8 cellular contexts compared by ENCODE assay signal in genomic region chr11:12599408-12600143, GRCh38.
A peak's percentile ranks its signal among the peaks of the same experiment; 100 is the strongest.
DNase-seq lines count a peak whose midpoint lies in the region; ATAC-seq, FAIRE-seq and TF ChIP-seq lines count a peak whose summit lies in the region.

No MANE protein-coding gene starts in this region.

- intact Hi-C loops in esophagus muscularis mucosa (cut with DNase I) = loop anchor here (5.0 kb wide), 1 partner anchor 293 kb away; no protein-coding TSS in a partner anchor
- intact Hi-C loops in pancreas (cut with DNase I) = loop anchor here in 2 of 3 donors (5.0 to 10.0 kb wide), 2 partner anchors 283 to 285 kb away; no protein-coding TSS in a partner anchor

- H3K4me2 ChIP-seq in A549 = peak overlapping the region; percentile 33; the same call in 1 of the 3 replicates

- H3K4me3 ChIP-seq in A549 = no peak overlapping the region
- no peak overlapping the region for H3K4me3 ChIP-seq in esophagus muscularis mucosa
- no peak overlapping the region for H3K4me3 ChIP-seq in pancreas

- FAIRE-seq in A549 (lab: Jason Lieb, UNC) = no peak
- FAIRE-seq in GM18507 (lab: Jason Lieb, UNC) = no peak
- no peak for FAIRE-seq in pancreas (lab: Jason Lieb, UNC)

- TF ChIP-seq POLR2A in A549 (IDR thresholded peaks at IDR 0.05; ENCODE audit: low read length) (no peak), esophagus muscularis mucosa (IDR thresholded peaks at IDR 0.05; ENCODE audit: low read depth) (no peak)

- H3K27me3 ChIP-seq in esophagus muscularis mucosa = no peaks in the 10 kb centered on the region
- no peaks in the 10 kb centered on the region for H3K27me3 ChIP-seq in pancreas

- DNase-seq in A549 (ENCODE audit: low read depth in 1 of 2, low spot score in 1 of 2) (peak; percentile 41 to 69), GM18507 (ENCODE audit: extremely low spot score, insufficient read length, low read depth) (peak; percentile 2), NCI-H1092 treated with DMSO at 0.1 percent for 48 hours (lab: John Stamatoyannopoulos, UW) (peak; percentile 49), esophagus muscularis mucosa (ENCODE audit: extremely low spot score) (no peak), pancreas (peak; percentile 62 to 90 (median 78)), NCI-H1436 treated with DMSO at 0.1 percent for 48 hours (lab: John Stamatoyannopoulos, UW) (no peak)
- DNase-seq in activated CD4-positive, alpha-beta T cell treated with anti-CD3 and anti-CD28 coated beads, Interleukin-2, amount 50 U/mL, for 4 hours = peak; percentile 8 to 9

- TF ChIP-seq EP300 in A549 (IDR thresholded peaks at IDR 0.05) = no peak
- TF ChIP-seq EP300 in esophagus muscularis mucosa (IDR thresholded peaks at IDR 0.05) = no peak

- POLR2A ChIA-PET in A549 (lab: Yijun Ruan, JAX) = interaction anchor here (0.8 kb wide), 1 partner anchor 74 kb away, joined by 3 read pairs; the partner anchor contains the start of gene TEAD1

- H3K27ac ChIP-seq in A549 (peak overlapping the region; percentile 29 to 63; a peak in 3 of 6 replicates), esophagus muscularis mucosa (replicated peaks in 1 of 4) (no peak overlapping the region), pancreas (no peak overlapping the region)

- TF ChIP-seq RAD21 in A549 (conservative IDR thresholded peaks at IDR 0.05 in 1 of 2, IDR thresholded peaks at IDR 0.05 in 1 of 2) = peak; percentile 80 to 81

- CTCF ChIA-PET in A549 (lab: Yijun Ruan, JAX) = interaction anchor here (0.6 to 3.2 kb wide), 51 partner anchors 9 to 311 kb away, joined by 3 to 34 read pairs (median 4); no protein-coding TSS in a partner anchor

- WGBS in A549 (ENCODE audit: missing lambda C conversion rate) = 21% methylated on average over 14 of the region's 15 CpGs
- 77% methylated on average over 10 of the region's 15 CpGs for WGBS in esophagus muscularis mucosa
- WGBS in pancreas, 2 donors = 28 to 31% methylated on average over 15 of the region's 15 CpGs

- TF ChIP-seq CTCF in A549 (IDR thresholded peaks at IDR 0.05) = peak; percentile 80
- TF ChIP-seq CTCF in esophagus muscularis mucosa (IDR thresholded peaks at IDR 0.05) = peak; percentile 59 to 79 (median 68)
- TF ChIP-seq CTCF in pancreas (IDR thresholded peaks at IDR 0.05) = peak; percentile 53 to 87 (median 76)

- peak; percentile 96 to 99 for ATAC-seq in A549
- peak; percentile 96 to 98 (median 98) for ATAC-seq in pancreas
- ATAC-seq in HG03025 (IDR thresholded peaks at IDR 0.05; ENCODE audit: low FRiP score, unreplicated experiment) = no peak

- H3K36me3 ChIP-seq in esophagus muscularis mucosa (no peaks in the 10 kb centered on the region), pancreas (no peaks in the 10 kb centered on the region)

- H3K9me3 ChIP-seq in A549 = no peaks in the 10 kb centered on the region
- no peaks in the 10 kb centered on the region for H3K9me3 ChIP-seq in esophagus muscularis mucosa
- no peaks in the 10 kb centered on the region for H3K9me3 ChIP-seq in pancreas

- H3K4me1 ChIP-seq in A549 (0 out of 3 replicates have a peak, but pooled peaks cover 3% of the 10 kb centered on the region), esophagus muscularis mucosa (peaks cover 0 to 6% (median 0%) of the 10 kb centered on the region in 4 donors), pancreas (no peaks in the 10 kb centered on the region)

TF ChIP-seq in A549, 52 proteins besides CTCF, POLR2A, EP300 and RAD21:
- TF ChIP-seq HOXB13 (CRISPR knock-in tag; IDR thresholded peaks at IDR 0.05; ENCODE audit: low read depth) (no peak), MAX (IDR thresholded peaks at IDR 0.05) (0 out of 2 replicates have a peak, but pooled peaks have one; percentile 49), CEBPB (IDR thresholded peaks at IDR 0.05) (0 out of 4 replicates have a peak, but pooled peaks of 1 of the 2 experiments have one; percentile 38), SMC3 (IDR thresholded peaks at IDR 0.05) (peak; percentile 94), HOXB5 (CRISPR knock-in tag; IDR thresholded peaks at IDR 0.05) (no peak)
TF ChIP-seq in A549: peak in this region for 3.

Comparison
In these comparisons a context has a peak if more than half of its experiments do, and no peak if none do; other contexts are left out.
1. DNase-seq: peak in A549 (2 of 2), GM18507 (single experiment), NCI-H1092 treated with DMSO at 0.1 percent for 48 hours (single experiment), activated CD4-positive, alpha-beta T cell treated with anti-CD3 and anti-CD28 coated beads, Interleukin-2, amount 50 U/mL, for 4 hours (2 of 2) and pancreas (6 of 6); none in esophagus muscularis mucosa (single experiment) and NCI-H1436 treated with DMSO at 0.1 percent for 48 hours (single experiment).
2. H3K27ac ChIP-seq: peak in A549 (2 of 2); none in esophagus muscularis mucosa (0 of 4) and pancreas (0 of 4).
3. Peak in every context shown above with its lines, with median percentiles within 50 percentile points of each other: CTCF ChIP-seq.